21 cellular contexts compared by ENCODE assay signal in the genomic region with DNA sequence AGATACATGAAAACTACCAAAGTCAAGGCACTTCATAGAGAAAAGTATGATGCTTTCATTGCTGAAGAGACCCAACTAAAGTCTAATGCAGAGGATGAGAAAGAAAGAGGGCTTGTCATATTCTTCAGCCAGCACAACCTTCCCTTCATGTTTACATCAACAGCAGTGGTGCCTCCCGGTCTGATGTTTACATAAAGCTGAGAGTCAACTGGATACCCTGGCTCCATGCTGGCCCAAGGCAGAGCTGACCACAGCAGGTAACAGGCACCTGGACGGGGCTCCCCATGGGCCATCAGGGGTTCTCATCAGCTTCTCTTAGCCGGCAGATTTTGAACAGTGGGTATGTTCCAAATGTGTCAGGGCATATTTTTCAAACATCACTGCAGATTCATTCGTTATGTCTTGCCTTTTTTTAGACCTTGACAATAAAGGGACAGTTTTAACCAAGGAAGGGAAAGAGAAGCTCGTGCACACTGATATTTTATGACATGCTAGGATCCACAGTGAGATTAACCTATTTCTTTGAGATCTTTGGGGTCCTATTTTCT.
A peak's percentile ranks its signal among the peaks of the same experiment; 100 is the strongest.
DNase-seq lines count a peak whose midpoint lies in the region; ATAC-seq and TF ChIP-seq lines count a peak whose summit lies in the region.
"Had no signal": no experiment of that assay in that cellular context is flagged by ENCODE, and none has a peak within 500 bp of the region (broad histone marks: within the 10 kb centered on the region; RNA-seq: fewer than 3 reads in every experiment).

No MANE protein-coding gene starts in this region.

- peak overlapping the region; percentile 44 for H3K18ac ChIP-seq in neuronal stem cell (ENCODE audit: low read length)

- H3K23ac ChIP-seq in neuronal stem cell (ENCODE audit: low read depth, low read length, poor library complexity), result no peak overlapping the region

- no peak overlapping the region for H3K4ac ChIP-seq in neuronal stem cell (ENCODE audit: low read length)

- H3K9me3 ChIP-seq in neuronal stem cell (replicated peaks in 1 of 2; ENCODE audit: control insufficient read depth in 2 of 2, insufficient read depth in 1 of 2, low read depth in 1 of 2, low read length in 2 of 2) (peaks cover 0 to 5% of the 10 kb centered on the region in 2 donors), breast epithelium (no peaks in the 10 kb centered on the region)
- H3K9me3 ChIP-seq: BLaER1, SJCRH30 had no signal

- no peak overlapping the region for H3K4me2 ChIP-seq in neuronal stem cell (ENCODE audit: insufficient read depth, low read length, poor library complexity, severe bottlenecking)
- H3K4me2 ChIP-seq: BLaER1 had no signal

- no peak overlapping the region for H2AK5ac ChIP-seq in neuronal stem cell (ENCODE audit: low read depth, low read length)

- H3K4me1 ChIP-seq in neuronal stem cell (ENCODE audit: control insufficient read depth in 2 of 2, insufficient read depth in 1 of 2, low read depth in 1 of 2, low read length in 2 of 2), result no peaks in the 10 kb centered on the region
- no peaks in the 10 kb centered on the region for H3K4me1 ChIP-seq in breast epithelium
- H3K4me1 ChIP-seq in foreskin keratinocyte, result no peaks in the 10 kb centered on the region
- H3K4me1 ChIP-seq: BLaER1 had no signal

- H3K4me3 ChIP-seq in neuronal stem cell (ENCODE audit: low read length in 2 of 2), result peak overlapping the region in 1 of 2 donors; percentile 56
- no peak overlapping the region for H3K4me3 ChIP-seq in breast epithelium
- H3K4me3 ChIP-seq: BLaER1, SJCRH30 had no signal

- no peak overlapping the region for H2BK15ac ChIP-seq in neuronal stem cell (ENCODE audit: low read length)

- H3K36me3 ChIP-seq in neuronal stem cell (replicated peaks in 1 of 2; ENCODE audit: control insufficient read depth in 2 of 2, insufficient read depth in 2 of 2, low read length in 2 of 2) (no peaks in the 10 kb centered on the region), breast epithelium (no peaks in the 10 kb centered on the region)
- H3K36me3 ChIP-seq: SJCRH30 had no signal

- no peak overlapping the region for H2AFZ ChIP-seq in neuronal stem cell (ENCODE audit: low read length)

- H4K8ac ChIP-seq in neuronal stem cell (ENCODE audit: low read depth, low read length), result no peak overlapping the region

- WGBS in neuronal stem cell (ENCODE audit: extremely low coverage in 2 of 2, insufficient read length in 2 of 2, insufficient replicate concordance in 1 of 2), 2 donors, result no CpG with 5 or more reads among the region's 5 CpGs

- H3K9ac ChIP-seq in neuronal stem cell (ENCODE audit: low read depth, low read length, poor library complexity), result no peak overlapping the region
- H3K9ac ChIP-seq: BLaER1 had no signal

- no peak overlapping the region for H4K91ac ChIP-seq in neuronal stem cell (ENCODE audit: low read depth, low read length, poor library complexity)

- no peak for TF ChIP-seq POLR2A in breast epithelium (IDR thresholded peaks at IDR 0.05)
- TF ChIP-seq POLR2A in erythroblast (IDR thresholded peaks at IDR 0.05; ENCODE audit: low read length), result no peak

- H2BK12ac ChIP-seq in neuronal stem cell (ENCODE audit: low read length), result no peak overlapping the region

- TF ChIP-seq CTCF in breast epithelium (IDR thresholded peaks at IDR 0.05), result no peak
- no peak for TF ChIP-seq CTCF in foreskin keratinocyte (conservative IDR thresholded peaks at IDR 0.05)

- DNase-seq in NCI-H1417 (lab: John Stamatoyannopoulos, UW) (peak in 2 of 3 experiments; percentile 4 to 26), NCI-H1417 treated with DMSO at 0.1 percent for 48 hours (lab: John Stamatoyannopoulos, UW) (no peak), NCI-H146 treated with DMSO at 0.1 percent for 48 hours (lab: John Stamatoyannopoulos, UW; ENCODE audit: unreplicated experiment) (peak; percentile 5), cerebellum (ENCODE audit: low spot score) (peak; percentile 52), neuronal stem cell (ENCODE audit: low spot score) (no peak), breast epithelium (ENCODE audit: low spot score in 2 of 2) (no peak), foreskin keratinocyte (no peak), erythroblast (lab: John Stamatoyannopoulos, UW) (no peak)
- DNase-seq: ACHN; Calu3; CD4-positive, alpha-beta T cell; DMS153; H7; KBM-7; NCI-H1092; NCI-H1694; OCI-M1; SJCRH30; T-cell had no signal

- H2BK5ac ChIP-seq in neuronal stem cell (ENCODE audit: low read length), result no peak overlapping the region

- H3K27ac ChIP-seq in neuronal stem cell (replicated peaks; ENCODE audit: low read length) (no peak overlapping the region), breast epithelium (no peak overlapping the region), foreskin keratinocyte (no peak overlapping the region)
- H3K27ac ChIP-seq: 22Rv1, BLaER1, SJCRH30 had no signal

- ATAC-seq in foreskin keratinocyte, result no peak
- ATAC-seq: T-cell had no signal

- H3K79me1 ChIP-seq in neuronal stem cell (ENCODE audit: low read depth, low read length), result no peaks in the 10 kb centered on the region

- no peak overlapping the region for H3K14ac ChIP-seq in neuronal stem cell (ENCODE audit: low read length)

- no peaks in the 10 kb centered on the region for H3K27me3 ChIP-seq in neuronal stem cell (ENCODE audit: control insufficient read depth in 3 of 3, insufficient read depth in 3 of 3, low read depth in 1 of 3, low read length in 3 of 3)
- no peaks in the 10 kb centered on the region for H3K27me3 ChIP-seq in breast epithelium
- no peaks in the 10 kb centered on the region for H3K27me3 ChIP-seq in foreskin keratinocyte
- H3K27me3 ChIP-seq: BLaER1, SJCRH30 had no signal

- H2BK120ac ChIP-seq in neuronal stem cell (ENCODE audit: low read depth, low read length), result no peak overlapping the region

- intact Hi-C loops in breast epithelium (cut with DNase I; ENCODE audit: low total_unique reads), result no loop called here

Comparison
In these comparisons a context has a peak if more than half of its experiments do, and no peak if none do; other contexts are left out.
1. DNase-seq: peak in NCI-H1417 (2 of 3), NCI-H146 treated with DMSO at 0.1 percent for 48 hours (single experiment) and cerebellum (single experiment); none in NCI-H1417 treated with DMSO at 0.1 percent for 48 hours (single experiment), neuronal stem cell (single experiment), breast epithelium (0 of 2), foreskin keratinocyte (0 of 2) and erythroblast (0 of 2).